ENCODE assay signal across 16 cellular contexts in genomic region chr2:145741161-145741560, GRCh38.
DNase-seq lines count a peak whose midpoint lies in the region; ATAC-seq, FAIRE-seq and TF ChIP-seq lines count a peak whose summit lies in the region.
"Had no signal": no experiment of that assay in that cellular context is flagged by ENCODE, and none has a peak within 500 bp of the region (broad histone marks: within the 10 kb centered on the region; RNA-seq: fewer than 3 reads in every experiment).

No MANE protein-coding gene starts in this region.

- H3K4me1 ChIP-seq in OCI-LY1 (ENCODE audit: insufficient read depth, low read length, severe bottlenecking) (peaks cover 41% of the 10 kb centered on the region), small intestine (ENCODE audit: control insufficient read depth in 2 of 2, insufficient read depth in 1 of 2, low read depth in 1 of 2, low read length in 1 of 2) (no peaks in the 10 kb centered on the region)

- H3K36me3 ChIP-seq in OCI-LY1 (ENCODE audit: insufficient read depth, low read length): no peaks in the 10 kb centered on the region
- H3K36me3 ChIP-seq in small intestine (ENCODE audit: control insufficient read depth in 2 of 2, insufficient read depth in 2 of 2, low read length in 2 of 2): no peaks in the 10 kb centered on the region
- H3K36me3 ChIP-seq: BLaER1 had no signal

- H3K27me3 ChIP-seq in OCI-LY1 (ENCODE audit: insufficient read depth, low read length): no peaks in the 10 kb centered on the region
- no peaks in the 10 kb centered on the region for H3K27me3 ChIP-seq in small intestine (ENCODE audit: control insufficient read depth in 2 of 2, insufficient read depth in 2 of 2, low read length in 2 of 2)
- H3K27me3 ChIP-seq: BLaER1 had no signal

- TF ChIP-seq CTCF in OCI-LY1 (IDR thresholded peaks at IDR 0.05; ENCODE audit: low read length): no peak

- no peaks in the 10 kb centered on the region for H3K9me3 ChIP-seq in OCI-LY1 (ENCODE audit: low read length)
- H3K9me3 ChIP-seq in small intestine (ENCODE audit: control insufficient read depth, low read depth): no peaks in the 10 kb centered on the region
- H3K9me3 ChIP-seq: BLaER1 had no signal

- no peaks in the 10 kb centered on the region for H3K36me3 Mint-ChIP-seq in stimulated activated naive CD8-positive, alpha-beta T cell treated with anti-CD3 and anti-CD28 coated beads, Interleukin-15, Interleukin-2, amounts not matched to agents 100 ng/mL and 50 ng/mL, for 24 hours (ENCODE audit: low read depth)
- no peaks in the 10 kb centered on the region for H3K36me3 Mint-ChIP-seq in dendritic cell treated with granulocyte-macrophage colony-stimulating factor and Interleukin-4, amounts not matched to agents 40 ng/mL and 50 ng/mL, for 4 days (ENCODE audit: low read depth)
- H3K36me3 Mint-ChIP-seq: CD4-positive, CD25-positive, alpha-beta regulatory T cell had no signal

- no peaks in the 10 kb centered on the region for H3F3A ChIP-seq in OCI-LY1 (ENCODE audit: insufficient read depth, low read length)

- DNase-seq in stimulated activated naive CD8-positive, alpha-beta T cell treated with anti-CD3 and anti-CD28 coated beads, Interleukin-15, Interleukin-2, amounts not matched to agents 100 U/mL and 50 U/mL, for 24 hours: no peak
- no peak for DNase-seq in KG1 (lab: John Stamatoyannopoulos, UW)
- DNase-seq in mucosa of gallbladder (ENCODE audit: low spot score): no peak
- DNase-seq in SW 1271 (lab: John Stamatoyannopoulos, UW): no peak
- no peak for DNase-seq in small intestine
- DNase-seq: 8988T; AML-193; CD4-positive, CD25-positive, alpha-beta regulatory T cell; DMS79; H7 had no signal

- no peaks in the 10 kb centered on the region for H3K9me2 ChIP-seq in OCI-LY1 (ENCODE audit: low read depth, low read length)

- peak overlapping the region; percentile 66; the same call in 1 of the 2 replicates for H2AFZ ChIP-seq in OCI-LY1 (ENCODE audit: low read length)
- H2AFZ ChIP-seq: GM23338 had no signal

- H3K79me2 ChIP-seq in OCI-LY1 (ENCODE audit: insufficient read depth, low read length): no peaks in the 10 kb centered on the region

- no peak for ATAC-seq in stimulated activated naive CD8-positive, alpha-beta T cell treated with anti-CD3 and anti-CD28 coated beads, Interleukin-15, Interleukin-2, amounts not matched to agents 100 U/mL and 50 U/mL, for 24 hours
- ATAC-seq: GM23338 had no signal

- no peaks in the 10 kb centered on the region for H3K27me3 Mint-ChIP-seq in stimulated activated naive CD8-positive, alpha-beta T cell treated with anti-CD3 and anti-CD28 coated beads, Interleukin-15, Interleukin-2, amounts not matched to agents 100 ng/mL and 50 ng/mL, for 24 hours
- H3K27me3 Mint-ChIP-seq in dendritic cell treated with granulocyte-macrophage colony-stimulating factor and Interleukin-4, amounts not matched to agents 40 ng/mL and 50 ng/mL, for 4 days: no peaks in the 10 kb centered on the region
- H3K27me3 Mint-ChIP-seq: CD4-positive, CD25-positive, alpha-beta regulatory T cell had no signal

- H3K9ac ChIP-seq in OCI-LY1 (ENCODE audit: low read length): no peak overlapping the region
- H3K9ac ChIP-seq: BLaER1 had no signal

- no peaks in the 10 kb centered on the region for H4K20me1 ChIP-seq in OCI-LY1 (ENCODE audit: insufficient read depth, low read length)
- H4K20me1 ChIP-seq: BLaER1 had no signal

- intact Hi-C loops in dendritic cell treated with granulocyte-macrophage colony-stimulating factor and Interleukin-4, amounts not matched to agents 40 ng/mL and 50 ng/mL, for 4 days (cut with micrococcal nuclease): loop anchor here (5.0 kb wide), 1 partner anchor 144 kb away; no protein-coding TSS in a partner anchor

- peaks cover 12% of the 10 kb centered on the region for H3K9me3 Mint-ChIP-seq in stimulated activated naive CD8-positive, alpha-beta T cell treated with anti-CD3 and anti-CD28 coated beads, Interleukin-15, Interleukin-2, amounts not matched to agents 100 ng/mL and 50 ng/mL, for 24 hours
- no peaks in the 10 kb centered on the region for H3K9me3 Mint-ChIP-seq in dendritic cell treated with granulocyte-macrophage colony-stimulating factor and Interleukin-4, amounts not matched to agents 40 ng/mL and 50 ng/mL, for 4 days
- H3K9me3 Mint-ChIP-seq: GM23338 had no signal

- H3K27ac ChIP-seq in OCI-LY1 (ENCODE audit: low read depth, low read length, poor library complexity, severe bottlenecking): peak overlapping the region; percentile 19
- H3K27ac ChIP-seq in small intestine (ENCODE audit: low read depth in 1 of 2, low read length in 1 of 2): no peak overlapping the region
- H3K27ac ChIP-seq: BLaER1 had no signal

- WGBS in small intestine, 3 donors: 72 to 83% (median 74%) methylated on average over 2 of the region's 2 CpGs

- peak overlapping the region; percentile 39 for H3K27ac Mint-ChIP-seq in stimulated activated naive CD8-positive, alpha-beta T cell treated with anti-CD3 and anti-CD28 coated beads, Interleukin-15, Interleukin-2, amounts not matched to agents 100 ng/mL and 50 ng/mL, for 24 hours
- H3K27ac Mint-ChIP-seq in dendritic cell treated with granulocyte-macrophage colony-stimulating factor and Interleukin-4, amounts not matched to agents 40 ng/mL and 50 ng/mL, for 4 days: peak overlapping the region; percentile 63

- no peak overlapping the region for H3K4me3 Mint-ChIP-seq in stimulated activated naive CD8-positive, alpha-beta T cell treated with anti-CD3 and anti-CD28 coated beads, Interleukin-15, Interleukin-2, amounts not matched to agents 100 ng/mL and 50 ng/mL, for 24 hours
- H3K4me3 Mint-ChIP-seq in dendritic cell treated with granulocyte-macrophage colony-stimulating factor and Interleukin-4, amounts not matched to agents 40 ng/mL and 50 ng/mL, for 4 days: no peak overlapping the region
- H3K4me3 Mint-ChIP-seq: CD4-positive, CD25-positive, alpha-beta regulatory T cell; GM23338 had no signal

- FAIRE-seq in small intestine (lab: Jason Lieb, UNC): no peak
- FAIRE-seq: GM12891 had no signal

- no peak overlapping the region for H3K4me2 ChIP-seq in OCI-LY1 (ENCODE audit: low read length)
- H3K4me2 ChIP-seq: GM23338 had no signal

- peaks cover 51% of the 10 kb centered on the region for H3K4me1 Mint-ChIP-seq in stimulated activated naive CD8-positive, alpha-beta T cell treated with anti-CD3 and anti-CD28 coated beads, Interleukin-15, Interleukin-2, amounts not matched to agents 100 ng/mL and 50 ng/mL, for 24 hours (ENCODE audit: low read depth)
- H3K4me1 Mint-ChIP-seq in dendritic cell treated with granulocyte-macrophage colony-stimulating factor and Interleukin-4, amounts not matched to agents 40 ng/mL and 50 ng/mL, for 4 days (ENCODE audit: low read depth): peaks cover 45% of the 10 kb centered on the region
- H3K4me1 Mint-ChIP-seq: CD4-positive, CD25-positive, alpha-beta regulatory T cell had no signal

- H3K4me3 ChIP-seq in OCI-LY1 (ENCODE audit: low read depth, low read length, poor library complexity, severe bottlenecking): no peak overlapping the region
- no peak overlapping the region for H3K4me3 ChIP-seq in small intestine (ENCODE audit: low read depth in 1 of 2, low read length in 2 of 2)
- H3K4me3 ChIP-seq: BLaER1, GM23338 had no signal
